22 cellular contexts compared by ENCODE assay signal in genomic region chr2:126696644-126697520, GRCh38.
"Had no signal": no experiment of that assay in that cellular context is flagged by ENCODE, and none has a peak within 500 bp of the region (broad histone marks: within the 10 kb centered on the region; RNA-seq: fewer than 3 reads in every experiment).

No MANE protein-coding gene starts in this region.

- H3K27me3 ChIP-seq: adrenal gland, breast epithelium, left lung, neutrophil, pancreas, upper lobe of right lung had no signal

- H3K27me3 Mint-ChIP-seq: activated CD4-positive, alpha-beta T cell treated with anti-CD3 and anti-CD28 coated beads, Interleukin-2, amount 10 ng/mL, durations not matched to agents 7 days and 5 days; activated naive CD4-positive, alpha-beta T cell treated with anti-CD3 and anti-CD28 coated beads, Interleukin-2, amount 10 ng/mL, durations not matched to agents 7 days and 5 days; naive B cell had no signal

- H3K4me3 Mint-ChIP-seq: activated CD4-positive, alpha-beta T cell treated with anti-CD3 and anti-CD28 coated beads, Interleukin-2, amount 10 ng/mL, durations not matched to agents 7 days and 5 days; activated CD8-positive, alpha-beta T cell treated with anti-CD3 and anti-CD28 coated beads, Interleukin-2, amount 10 ng/mL, durations not matched to agents 7 days and 5 days; activated naive CD4-positive, alpha-beta T cell treated with anti-CD3 and anti-CD28 coated beads, Interleukin-2, amount 10 ng/mL, durations not matched to agents 7 days and 5 days; activated T-cell treated with anti-CD3 and anti-CD28 coated beads, Interleukin-2, amount 50 U/mL, for 4 hours had no signal

- H3K27ac Mint-ChIP-seq: activated CD4-positive, alpha-beta T cell treated with anti-CD3 and anti-CD28 coated beads, Interleukin-2, amount 10 ng/mL, durations not matched to agents 7 days and 5 days; activated CD8-positive, alpha-beta T cell treated with anti-CD3 and anti-CD28 coated beads, Interleukin-2, amount 10 ng/mL, durations not matched to agents 7 days and 5 days; activated naive CD4-positive, alpha-beta T cell treated with anti-CD3 and anti-CD28 coated beads, Interleukin-2, amount 10 ng/mL, durations not matched to agents 7 days and 5 days had no signal

- DNase-seq: activated CD4-positive, alpha-beta T cell treated with anti-CD3 and anti-CD28 coated beads, Interleukin-2, amount 10 ng/mL, durations not matched to agents 7 days and 5 days; activated CD8-positive, alpha-beta T cell treated with anti-CD3 and anti-CD28 coated beads, Interleukin-2, amount 10 ng/mL, durations not matched to agents 7 days and 5 days; activated effector memory CD4-positive, alpha-beta T cell treated with Interleukin-2 at 50 U/mL for 16 hours; activated naive CD4-positive, alpha-beta T cell treated with anti-CD3 and anti-CD28 coated beads, Interleukin-2, amount 10 ng/mL, durations not matched to agents 7 days and 5 days; activated T-cell treated with anti-CD3 and anti-CD28 coated beads, Interleukin-2, amount 50 U/mL, for 4 hours; dermis blood vessel endothelial cell; erythroblast; foreskin melanocyte; kidney; left lung; naive B cell; pancreas; stimulated activated CD4-positive, alpha-beta T cell treated with anti-CD3 and anti-CD28 coated beads, Interleukin-12 subunit alpha, Interleukin-12 subunit beta, amount 100 ng/mL, for 4 hours; stimulated activated CD4-positive, alpha-beta T cell treated with anti-CD3 and anti-CD28 coated beads, Interleukin-1b, Interleukin-23, amount 100 ng/mL, for 48 hours; stimulated activated CD8-positive, alpha-beta memory T cell treated with anti-CD3 and anti-CD28 coated beads, Interleukin-4, amount 100 ng/mL, for 48 hours; stimulated activated naive CD4-positive, alpha-beta T cell; T1000; upper lobe of right lung had no signal

- FAIRE-seq: astrocyte, kidney, pancreas had no signal

- H3K4me1 Mint-ChIP-seq: naive B cell had no signal

- H3K36me3 ChIP-seq: breast epithelium, pancreas had no signal

- H3K27ac ChIP-seq: adrenal gland, breast epithelium, left lung, neutrophil, pancreas, upper lobe of right lung had no signal

- ATAC-seq: activated CD8-positive, alpha-beta T cell treated with anti-CD3 and anti-CD28 coated beads, Interleukin-2, amount 10 ng/mL, durations not matched to agents 7 days and 5 days; activated T-cell treated with anti-CD3 and anti-CD28 coated beads, Interleukin-2, amount 50 U/mL, for 4 hours; left lung; pancreas; upper lobe of right lung had no signal

- H3K4me3 ChIP-seq: adrenal gland, breast epithelium, left lung, pancreas, upper lobe of right lung had no signal

- H3K4me1 ChIP-seq: breast epithelium, left lung, pancreas had no signal

- H3K9me3 ChIP-seq: adrenal gland, left lung, neutrophil, pancreas, upper lobe of right lung had no signal
